8 cellular contexts compared by ENCODE assay signal in the genomic region with DNA sequence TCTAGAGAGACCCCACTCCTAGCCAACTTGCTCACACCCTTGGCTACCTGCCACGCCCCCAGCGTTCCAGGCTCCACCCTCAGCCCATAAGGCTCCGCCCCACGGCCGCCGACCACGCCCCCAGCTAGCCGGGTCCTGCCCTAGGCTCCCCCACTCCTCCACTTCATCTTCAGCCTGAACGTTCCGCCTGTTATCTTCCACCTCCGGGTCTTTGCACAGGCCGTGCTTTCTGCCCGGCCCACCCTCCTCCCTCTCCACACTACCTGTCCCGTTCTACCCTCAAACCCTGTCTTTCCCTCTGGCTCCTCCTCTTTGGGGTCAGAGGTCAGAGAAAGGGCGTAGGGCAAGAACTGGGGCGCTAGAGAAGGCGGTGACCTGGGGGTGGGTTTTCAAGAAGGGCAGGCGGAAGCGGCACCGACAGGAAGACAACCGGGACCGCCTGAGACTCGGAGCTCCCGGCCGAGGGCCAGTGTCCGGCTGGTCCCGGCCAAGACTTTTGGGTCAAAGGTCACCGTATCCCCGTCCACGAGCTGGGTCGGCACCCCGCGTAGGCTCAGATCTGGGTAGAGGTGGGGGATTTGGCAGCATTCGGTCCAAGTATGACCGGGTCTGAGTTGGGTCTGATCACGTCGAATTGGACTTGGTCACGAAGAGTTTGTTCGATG.
DNase-seq lines count a peak whose midpoint lies in the region; ATAC-seq and TF ChIP-seq lines count a peak whose summit lies in the region.

No MANE protein-coding gene starts in this region.

- H2AFZ ChIP-seq in SU-DHL-6 (ENCODE audit: low read depth, low read length, severe bottlenecking), result peak overlapping the region; percentile 85

- H3K36me3 ChIP-seq in DOHH2 (ENCODE audit: control insufficient read depth, low read length) (no peaks in the 10 kb centered on the region), SU-DHL-6 (ENCODE audit: low read length) (no peaks in the 10 kb centered on the region), tibial artery (no peaks in the 10 kb centered on the region)

- H3K79me2 ChIP-seq in DOHH2 (ENCODE audit: control insufficient read depth, low read length) (no peaks in the 10 kb centered on the region), SU-DHL-6 (ENCODE audit: insufficient read depth, low read length) (no peaks in the 10 kb centered on the region)

- ATAC-seq in HG03521 (IDR thresholded peaks at IDR 0.05; ENCODE audit: unreplicated experiment) (peak; percentile 5), memory B cell (ENCODE audit: low read depth) (no peak), HG03378 (IDR thresholded peaks at IDR 0.05; ENCODE audit: unreplicated experiment) (no peak)

- H3K9me3 ChIP-seq in DOHH2 (ENCODE audit: control insufficient read depth, insufficient read depth, low read length) (no peaks in the 10 kb centered on the region), SU-DHL-6 (ENCODE audit: insufficient read depth, low read length) (no peaks in the 10 kb centered on the region), tibial artery (no peaks in the 10 kb centered on the region)

- H3K4me1 ChIP-seq in DOHH2 (ENCODE audit: control insufficient read depth, low read length) (peaks cover 38% of the 10 kb centered on the region), tibial artery (peaks cover 0 to 39% (median 31%) of the 10 kb centered on the region in 4 donors)

- peak overlapping the region; percentile 87 for H3K4me3 Mint-ChIP-seq in memory B cell

- peaks cover 53% of the 10 kb centered on the region for H3K27me3 ChIP-seq in DOHH2 (ENCODE audit: control insufficient read depth, low read length)
- H3K27me3 ChIP-seq in SU-DHL-6 (ENCODE audit: low read length), result no peaks in the 10 kb centered on the region
- peaks cover 0 to 68% of the 10 kb centered on the region in 2 donors for H3K27me3 ChIP-seq in tibial artery

- DNase-seq in coronary artery (ENCODE audit: low spot score) (no peak), memory B cell (ENCODE audit: low spot score in 2 of 2) (peak in 1 of 2 donors; percentile 41), tibial artery (peak in 1 of 2 donors; percentile 25), midbrain (lab: John Stamatoyannopoulos, UW) (no peak)

- peak overlapping the region; percentile 72 for H3K4me3 ChIP-seq in DOHH2 (ENCODE audit: low read length)
- H3K4me3 ChIP-seq in SU-DHL-6 (ENCODE audit: insufficient read depth, low read length, poor library complexity, severe bottlenecking), result peak overlapping the region; percentile 61
- peak overlapping the region; percentile 70 for H3K4me3 ChIP-seq in coronary artery
- peak overlapping the region; percentile 40 to 43 for H3K4me3 ChIP-seq in tibial artery

- peaks cover 25% of the 10 kb centered on the region for H3K4me1 Mint-ChIP-seq in memory B cell

- peak overlapping the region; percentile 11 for H3K27ac Mint-ChIP-seq in memory B cell

- peak overlapping the region; percentile 66 for H3K4me2 ChIP-seq in DOHH2 (ENCODE audit: low read length)
- H3K4me2 ChIP-seq in SU-DHL-6 (ENCODE audit: low read depth, low read length, poor library complexity, severe bottlenecking), result peak overlapping the region; percentile 74

- H3K36me3 Mint-ChIP-seq in memory B cell, result no peaks in the 10 kb centered on the region

- H3F3A ChIP-seq in DOHH2 (ENCODE audit: control insufficient read depth, insufficient read depth) (peaks cover 7% of the 10 kb centered on the region), SU-DHL-6 (ENCODE audit: insufficient read depth) (0 out of 2 replicates have a peak, but pooled peaks cover 6% of the 10 kb centered on the region)

- H3K9me2 ChIP-seq in DOHH2 (replicated peaks; ENCODE audit: control insufficient read depth, low read length) (no peaks in the 10 kb centered on the region), SU-DHL-6 (replicated peaks; ENCODE audit: insufficient read depth, low read length) (no peaks in the 10 kb centered on the region)

- peak overlapping the region; percentile 59 for H3K9ac ChIP-seq in SU-DHL-6 (ENCODE audit: low read length)

- H3K9me3 Mint-ChIP-seq in memory B cell, result no peaks in the 10 kb centered on the region

- H3K27me3 Mint-ChIP-seq in memory B cell, result peaks cover 36% of the 10 kb centered on the region

- H3K27ac ChIP-seq in DOHH2 (ENCODE audit: low read depth, low read length) (no peak overlapping the region), SU-DHL-6 (ENCODE audit: low read depth, low read length) (no peak overlapping the region), coronary artery (peak overlapping the region in 1 of 2 donors; percentile 83), tibial artery (peak overlapping the region in 1 of 2 donors; percentile 42)

- intact Hi-C loops in tibial artery (cut with DNase I; ENCODE audit: low total_unique reads), result no loop called here

- H4K20me1 ChIP-seq in DOHH2 (ENCODE audit: control insufficient read depth, insufficient read depth, low read depth, low read length), result peaks cover 4% of the 10 kb centered on the region; the same call in 1 of the 2 replicates
- H4K20me1 ChIP-seq in SU-DHL-6 (ENCODE audit: low read depth, low read length), result no peaks in the 10 kb centered on the region

- TF ChIP-seq CTCF in DOHH2 (IDR thresholded peaks at IDR 0.05; ENCODE audit: low read depth, low read length, poor library complexity, severe bottlenecking), result no peak
- no peak for TF ChIP-seq CTCF in SU-DHL-6 (IDR thresholded peaks at IDR 0.05; ENCODE audit: insufficient read depth, low read length, poor library complexity, severe bottlenecking)
- TF ChIP-seq CTCF in coronary artery (IDR thresholded peaks at IDR 0.05), result no peak
- TF ChIP-seq CTCF in tibial artery (IDR thresholded peaks at IDR 0.05), result no peak
